ENCODE assay signal across 7 cellular contexts in genomic region chrX:69503835-69504625, GRCh38. TPM values are rescaled to one million over a fixed set of nuclear protein-coding genes. Genes with fewer than 3 reads are reported as not detected.
DNase-seq lines count a peak whose midpoint lies in the region; ATAC-seq and TF ChIP-seq lines count a peak whose summit lies in the region.

Gene NALF2 (plus strand): TSS chrX:69504326. CDS start chrX:69505283, 957 bp downstream.

- TF ChIP-seq CTCF in foreskin fibroblast (IDR thresholded peaks at IDR 0.05; ENCODE audit: low read depth, low read length) (no peak), neural crest cell (conservative IDR thresholded peaks at IDR 0.05) (peak; percentile 23)

- peaks cover 32% of the 10 kb centered on the region for H3K27me3 Mint-ChIP-seq in activated T-cell treated with anti-CD3 and anti-CD28 coated beads, Interleukin-2, amount 50 U/mL, for 72 hours (ENCODE audit: low read depth)
- H3K27me3 Mint-ChIP-seq in neural crest cell (ENCODE audit: low read depth): peaks cover 40% of the 10 kb centered on the region

- no peaks in the 10 kb centered on the region for H3K4me1 ChIP-seq in urinary bladder (ENCODE audit: insufficient read depth)

- no peaks in the 10 kb centered on the region for H3K9me3 Mint-ChIP-seq in activated T-cell treated with anti-CD3 and anti-CD28 coated beads, Interleukin-2, amount 50 U/mL, for 72 hours
- peaks cover 3% of the 10 kb centered on the region for H3K9me3 Mint-ChIP-seq in neural crest cell

- H3K36me3 ChIP-seq in urinary bladder (ENCODE audit: insufficient read depth): no peaks in the 10 kb centered on the region

- no peaks in the 10 kb centered on the region for H3K36me3 Mint-ChIP-seq in activated T-cell treated with anti-CD3 and anti-CD28 coated beads, Interleukin-2, amount 50 U/mL, for 72 hours (ENCODE audit: insufficient read depth in 2 of 2)
- H3K36me3 Mint-ChIP-seq in neural crest cell (ENCODE audit: low read depth): no peaks in the 10 kb centered on the region

- DNase-seq in NCI-H2107 (lab: John Stamatoyannopoulos, UW) (peak; percentile 27), foreskin fibroblast (peak; percentile 9 to 22), neural crest cell (ENCODE audit: low read depth, low spot score) (peak; percentile 55)
- peak; percentile 50 to 61 for DNase-seq in activated T-cell treated with anti-CD3 and anti-CD28 coated beads, Interleukin-2, amount 50 U/mL, for 72 hours

- H3K4me3 ChIP-seq in foreskin fibroblast (ENCODE audit: low read depth in 1 of 2, low read length in 2 of 2) (no peak within 1 kb of the TSS), urinary bladder (ENCODE audit: low read depth, low read length) (peak within 1 kb of the TSS; percentile 46)

- peaks cover 4% of the 10 kb centered on the region for H3K4me1 Mint-ChIP-seq in activated T-cell treated with anti-CD3 and anti-CD28 coated beads, Interleukin-2, amount 50 U/mL, for 72 hours (ENCODE audit: low read depth)
- H3K4me1 Mint-ChIP-seq in neural crest cell: peaks cover 4% of the 10 kb centered on the region

- ATAC-seq in GM19395 (IDR thresholded peaks at IDR 0.05; ENCODE audit: unreplicated experiment) (peak; percentile 62), GM18873 (IDR thresholded peaks at IDR 0.05; ENCODE audit: low FRiP score, unreplicated experiment) (no peak)
- ATAC-seq in activated T-cell treated with anti-CD3 and anti-CD28 coated beads, Interleukin-2, amount 50 U/mL, for 72 hours (replicated peaks in 1 of 2): peak; percentile 68 to 72

- H3K27ac ChIP-seq in urinary bladder (ENCODE audit: low read depth): no peak within 1 kb of the TSS

- under 1% methylated on average over 63 of the region's 64 CpGs for WGBS in urinary bladder

- H3K4me3 Mint-ChIP-seq in activated T-cell treated with anti-CD3 and anti-CD28 coated beads, Interleukin-2, amount 50 U/mL, for 72 hours: peak within 1 kb of the TSS; percentile 79 to 83
- H3K4me3 Mint-ChIP-seq in neural crest cell: peak within 1 kb of the TSS; percentile 88

- no peak within 1 kb of the TSS for H3K27ac Mint-ChIP-seq in activated T-cell treated with anti-CD3 and anti-CD28 coated beads, Interleukin-2, amount 50 U/mL, for 72 hours
- H3K27ac Mint-ChIP-seq in neural crest cell (ENCODE audit: unreplicated experiment): no peak within 1 kb of the TSS

RNA-seq across cellular contexts. Expression of gene NALF2, which starts in this region (rescaled TPM):
- under 1 TPM; 0.31 to 0.69 TPM for total RNA-seq in activated T-cell treated with anti-CD3 and anti-CD28 coated beads, Interleukin-2, amount 50 U/mL, for 72 hours
- total RNA-seq in neural crest cell: 4.9 and 5.7 TPM in 2 replicates
- 0.16 TPM for total RNA-seq in urinary bladder
- polyA plus RNA-seq in urinary bladder: 0.13 TPM

Comparison
In these comparisons a context has a peak if more than half of its experiments do, and no peak if none do; other contexts are left out.
1. Peak in DNase-seq and ATAC-seq in activated T-cell treated with anti-CD3 and anti-CD28 coated beads, Interleukin-2, amount 50 U/mL, for 72 hours; RNA of the gene not detected or under 1 TPM.